ENCODE assay signal across 19 cellular contexts in the genomic region with DNA sequence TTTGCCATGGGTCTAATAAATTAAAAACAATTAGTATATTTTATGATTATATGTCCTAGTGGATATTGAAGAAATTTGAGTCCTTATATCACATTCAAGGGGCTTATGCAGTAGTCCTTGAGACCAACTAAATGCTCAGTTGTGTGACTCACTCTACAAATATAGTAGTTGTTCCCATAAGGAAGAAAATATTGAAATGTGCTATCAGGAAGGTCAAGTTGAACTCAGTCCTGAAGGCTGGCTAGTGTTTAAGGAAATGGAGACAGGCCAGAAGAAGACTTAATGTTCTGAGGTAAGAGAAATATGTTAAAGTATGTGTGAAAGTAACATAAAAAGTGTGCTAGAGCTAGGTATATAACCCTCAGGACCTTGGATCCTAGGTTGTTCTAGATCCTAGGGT.
"Had no signal": no experiment of that assay in that cellular context is flagged by ENCODE, and none has a peak within 500 bp of the region (broad histone marks: within the 10 kb centered on the region; RNA-seq: fewer than 3 reads in every experiment).

No MANE protein-coding gene starts in this region.

- H3K4me1 ChIP-seq: heart left ventricle, left ventricle myocardium inferior had no signal

- H3K27ac ChIP-seq: epithelial cell of prostate, heart left ventricle, left ventricle myocardium inferior had no signal

- H3K36me3 ChIP-seq: heart left ventricle, left ventricle myocardium inferior, transverse colon had no signal

- H3K4me2 ChIP-seq: smooth muscle cell had no signal

- DNase-seq: activated CD4-positive, alpha-beta T cell treated with anti-CD3 and anti-CD28 coated beads for 36 hours; activated CD8-positive, alpha-beta T cell treated with anti-CD3 and anti-CD28 coated beads for 36 hours; activated effector memory CD4-positive, alpha-beta T cell treated with anti-CD3 and anti-CD28 coated beads, Interleukin-2, amount 50 U/mL, for 16 hours; activated T-cell treated with anti-CD3 and anti-CD28 coated beads, Interleukin-2, amount 50 U/mL, for 4 hours; amniotic stem cell; dermis blood vessel endothelial cell; heart left ventricle; islet precursor cell; left ventricle myocardium inferior; natural killer cell; stimulated activated CD4-positive, alpha-beta T cell treated with anti-CD3 and anti-CD28 coated beads, Interleukin-4, amount 100 ng/mL, for 4 hours; stimulated activated CD8-positive, alpha-beta memory T cell treated with anti-CD3 and anti-CD28 coated beads, Interleukin-4, amount 100 ng/mL, for 48 hours; stimulated activated naive CD8-positive, alpha-beta T cell treated with anti-CD3 and anti-CD28 coated beads, Interleukin-15, Interleukin-2, amounts not matched to agents 100 U/mL and 50 U/mL, for 24 hours; T-helper 17 cell; transverse colon had no signal

- H3K4me1 Mint-ChIP-seq: activated CD4-positive, alpha-beta T cell treated with anti-CD3 and anti-CD28 coated beads for 36 hours; activated naive CD4-positive, alpha-beta T cell treated with anti-CD3 and anti-CD28 coated beads, Interleukin-2, amount 50 U/mL, for 24 hours; memory B cell; natural killer cell; T-helper 17 cell had no signal

- H3K9me3 Mint-ChIP-seq: activated CD8-positive, alpha-beta T cell treated with anti-CD3 and anti-CD28 coated beads for 36 hours; activated naive CD4-positive, alpha-beta T cell treated with anti-CD3 and anti-CD28 coated beads, Interleukin-2, amount 50 U/mL, for 24 hours had no signal

- H3K9me3 ChIP-seq: heart left ventricle, left ventricle myocardium inferior, transverse colon had no signal

- H3K27ac Mint-ChIP-seq: activated CD4-positive, alpha-beta T cell treated with anti-CD3 and anti-CD28 coated beads for 36 hours; activated CD8-positive, alpha-beta T cell treated with anti-CD3 and anti-CD28 coated beads for 36 hours; activated naive CD4-positive, alpha-beta T cell treated with anti-CD3 and anti-CD28 coated beads, Interleukin-2, amount 50 U/mL, for 24 hours; memory B cell; natural killer cell; T-helper 17 cell had no signal

- H3K4me3 ChIP-seq: heart left ventricle, left ventricle myocardium inferior, smooth muscle cell, transverse colon had no signal

- H3K27me3 Mint-ChIP-seq: activated CD4-positive, alpha-beta T cell treated with anti-CD3 and anti-CD28 coated beads for 36 hours; activated CD8-positive, alpha-beta T cell treated with anti-CD3 and anti-CD28 coated beads for 36 hours; activated naive CD4-positive, alpha-beta T cell treated with anti-CD3 and anti-CD28 coated beads, Interleukin-2, amount 50 U/mL, for 24 hours; memory B cell; T-helper 17 cell had no signal

- ATAC-seq: activated CD4-positive, alpha-beta T cell treated with anti-CD3 and anti-CD28 coated beads for 36 hours; activated CD8-positive, alpha-beta T cell treated with anti-CD3 and anti-CD28 coated beads for 36 hours; activated T-cell treated with anti-CD3 and anti-CD28 coated beads, Interleukin-2, amount 50 U/mL, for 4 hours; heart left ventricle; natural killer cell; stimulated activated naive CD8-positive, alpha-beta T cell treated with anti-CD3 and anti-CD28 coated beads, Interleukin-15, Interleukin-2, amounts not matched to agents 100 U/mL and 50 U/mL, for 24 hours; T-helper 17 cell had no signal

- H3K4me3 Mint-ChIP-seq: activated CD4-positive, alpha-beta T cell treated with anti-CD3 and anti-CD28 coated beads for 36 hours; activated CD8-positive, alpha-beta T cell treated with anti-CD3 and anti-CD28 coated beads for 36 hours; activated naive CD4-positive, alpha-beta T cell treated with anti-CD3 and anti-CD28 coated beads, Interleukin-2, amount 50 U/mL, for 24 hours; activated T-cell treated with anti-CD3 and anti-CD28 coated beads, Interleukin-2, amount 50 U/mL, for 4 hours; memory B cell; natural killer cell; T-helper 17 cell had no signal

- H3K36me3 Mint-ChIP-seq: activated naive CD4-positive, alpha-beta T cell treated with anti-CD3 and anti-CD28 coated beads, Interleukin-2, amount 50 U/mL, for 24 hours; memory B cell; natural killer cell had no signal

- H3K27me3 ChIP-seq: heart left ventricle, transverse colon had no signal
